ENCODE assay signal across 25 cellular contexts in the genomic region with DNA sequence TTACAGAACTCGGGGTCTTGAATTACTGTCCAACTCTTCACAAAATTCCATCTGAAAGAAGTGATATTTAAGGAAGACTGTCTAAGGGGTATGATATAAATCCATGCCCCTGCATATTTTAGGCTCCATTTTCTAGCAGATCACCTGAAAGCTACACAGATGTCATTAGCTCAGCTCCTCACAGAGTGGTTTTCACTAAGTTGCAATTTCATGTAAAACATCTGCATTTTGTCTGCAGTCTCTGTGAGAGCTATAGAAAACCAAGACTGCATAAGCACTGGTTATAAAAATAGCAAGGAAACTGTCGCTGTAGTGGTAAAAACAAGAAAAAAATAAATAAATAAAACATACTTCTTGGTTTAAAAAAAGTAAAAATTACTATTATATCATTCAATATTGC.
"Had no signal": no experiment of that assay in that cellular context is flagged by ENCODE, and none has a peak within 500 bp of the region (broad histone marks: within the 10 kb centered on the region; RNA-seq: fewer than 3 reads in every experiment).

No MANE protein-coding gene starts in this region.

- ATAC-seq: effector memory CD8-positive, alpha-beta T cell; gastrocnemius medialis; mucosa of descending colon; natural killer cell treated with Interleukin-12 subunit alpha and Interleukin-12 subunit beta and Interleukin-15 and Interleukin-18, amount 100 ng/mL, for 72 hours; pancreas; right lobe of liver; stimulated activated effector memory CD8-positive, alpha-beta T cell treated with anti-CD3 and anti-CD28 coated beads, Interleukin-12 subunit alpha, Interleukin-12 subunit beta, amount 100 ng/mL, for 72 hours; upper lobe of right lung had no signal

- H3K4me3 ChIP-seq: gastrocnemius medialis, heart left ventricle, mucosa of descending colon, pancreas, right lobe of liver, thoracic aorta, tibial nerve, upper lobe of right lung, vagina had no signal

- H3K36me3 ChIP-seq: gastrocnemius medialis, heart left ventricle, neutrophil, pancreas, right lobe of liver, thoracic aorta, tibial nerve, upper lobe of right lung, vagina had no signal

- H3K27me3 ChIP-seq: gastrocnemius medialis, heart left ventricle, neutrophil, pancreas, right lobe of liver, tibial nerve, upper lobe of right lung, vagina had no signal

- DNase-seq: cerebellar nuclear complex; cortex of kidney; effector memory CD8-positive, alpha-beta T cell; erythroblast; foreskin fibroblast; gastrocnemius medialis; heart left ventricle; hippocampal formation; kidney glomerular epithelial cell; mesenchymal stem cell; mucosa of descending colon; naive B cell; pancreas; retina; right lobe of liver; stimulated activated CD4-positive, alpha-beta T cell treated with anti-CD3 and anti-CD28 coated beads, Interleukin-2, amount 100 ng/mL, for 24 hours; stimulated activated CD4-positive, alpha-beta T cell treated with anti-CD3 and anti-CD28 coated beads, Interleukin-4, amount 100 ng/mL, for 24 hours; stimulated activated naive CD4-positive, alpha-beta T cell treated with Interleukin-2 at 50 U/mL for 16 hours; upper lobe of right lung had no signal

- H3K9me3 ChIP-seq: gastrocnemius medialis, heart left ventricle, mucosa of descending colon, neutrophil, pancreas, right lobe of liver, thoracic aorta, tibial nerve, upper lobe of right lung, vagina had no signal

- H3K27ac ChIP-seq: gastrocnemius medialis, neutrophil, pancreas, right lobe of liver, tibial nerve, upper lobe of right lung, vagina had no signal
